ENCODE assay signal across 14 cellular contexts in genomic region chr16:15605869-15606520, GRCh38. TPM values are rescaled to one million over a fixed set of nuclear protein-coding genes. Genes with fewer than 3 reads are reported as not detected.
A peak's percentile ranks its signal among the peaks of the same experiment; 100 is the strongest.
DNase-seq lines count a peak whose midpoint lies in the region; ATAC-seq, FAIRE-seq and TF ChIP-seq lines count a peak whose summit lies in the region.
"Had no signal": no experiment of that assay in that cellular context is flagged by ENCODE, and none has a peak within 500 bp of the region (broad histone marks: within the 10 kb centered on the region; RNA-seq: fewer than 3 reads in every experiment).

No MANE protein-coding gene starts in this region.

- DNase-seq in CD4-positive, alpha-beta memory T cell: no peak
- DNase-seq in NCI-H526 treated with DMSO at 0.1 percent for 48 hours (lab: John Stamatoyannopoulos, UW): peak; percentile 60
- DNase-seq in GM12878 (ENCODE audit: low read depth, low spot score): no peak
- DNase-seq in nephron progenitor cell: no peak
- DNase-seq in stomach: no peak
- DNase-seq in adrenal gland: no peak
- no peak for DNase-seq in activated effector memory CD4-positive, alpha-beta T cell treated with Interleukin-2 at 50 U/mL for 16 hours
- DNase-seq: effector CD8-positive, alpha-beta T cell; islet precursor cell; PC-9; upper lobe of right lung had no signal

- peaks cover 74 to 93% of the 10 kb centered on the region in 2 donors for H3K36me3 Mint-ChIP-seq in CD4-positive, alpha-beta memory T cell
- H3K36me3 Mint-ChIP-seq in nephron progenitor cell (ENCODE audit: low read depth): peaks cover 87% of the 10 kb centered on the region

- TF ChIP-seq POLR2A in GM12878 (IDR thresholded peaks at IDR 0.05; ENCODE audit: low read depth, low read length) (no peak), stomach (IDR thresholded peaks at IDR 0.05) (no peak), adrenal gland (IDR thresholded peaks at IDR 0.05) (no peak)

- no peak overlapping the region for H3K4me3 ChIP-seq in CD4-positive, alpha-beta memory T cell (ENCODE audit: low read length in 2 of 2)
- no peak overlapping the region for H3K4me3 ChIP-seq in GM12878
- H3K4me3 ChIP-seq in stomach: no peak overlapping the region
- no peak overlapping the region for H3K4me3 ChIP-seq in adrenal gland
- H3K4me3 ChIP-seq: gastroesophageal sphincter, PC-9, upper lobe of right lung had no signal

- H3K27ac ChIP-seq in CD4-positive, alpha-beta memory T cell (ENCODE audit: low read depth, low read length): no peak overlapping the region
- H3K27ac ChIP-seq in GM12878 (ENCODE audit: control insufficient read depth, insufficient read depth): no peak overlapping the region
- peak overlapping the region in 1 of 5 donors; percentile 49 for H3K27ac ChIP-seq in stomach
- no peak overlapping the region for H3K27ac ChIP-seq in adrenal gland
- H3K27ac ChIP-seq: PC-9, upper lobe of right lung had no signal

- RAD21 ChIA-PET in GM12878 (lab: Charles Lee; ENCODE audit: unreplicated experiment): no interaction called here

- H3K4me1 Mint-ChIP-seq in CD4-positive, alpha-beta memory T cell: peaks cover 0 to 11% (median 7%) of the 10 kb centered on the region in 4 donors
- peaks cover 30% of the 10 kb centered on the region for H3K4me1 Mint-ChIP-seq in nephron progenitor cell

- peak overlapping the region; percentile 13 to 92 (median 85) for H3K27ac Mint-ChIP-seq in CD4-positive, alpha-beta memory T cell
- peak overlapping the region; percentile 44 for H3K27ac Mint-ChIP-seq in nephron progenitor cell

- SMC1A ChIA-PET in GM12878 (lab: Charles Lee; ENCODE audit: uncharacterized antibody, unreplicated experiment): interaction anchor here (0.5 kb wide), 1 partner anchor 177 kb away, joined by 3 read pairs; no protein-coding TSS in a partner anchor

- TF ChIP-seq EP300 in GM12878 (IDR thresholded peaks at IDR 0.05; ENCODE audit: borderline replicate concordance in 1 of 2, control insufficient read depth in 1 of 2, low read depth in 2 of 2, low read length in 2 of 2) (no peak), stomach (IDR thresholded peaks at IDR 0.05) (no peak)

- no peaks in the 10 kb centered on the region for H3K27me3 ChIP-seq in CD4-positive, alpha-beta memory T cell (ENCODE audit: insufficient read depth, low read length)
- H3K27me3 ChIP-seq in GM12878 (replicated peaks in 1 of 2; ENCODE audit: control insufficient read depth in 2 of 2, insufficient read depth in 2 of 2, low read length in 1 of 2) (no peaks in the 10 kb centered on the region), stomach (no peaks in the 10 kb centered on the region), adrenal gland (no peaks in the 10 kb centered on the region)
- H3K27me3 ChIP-seq: gastroesophageal sphincter, upper lobe of right lung had no signal

- peaks cover 97% of the 10 kb centered on the region for H3K36me3 ChIP-seq in CD4-positive, alpha-beta memory T cell (ENCODE audit: insufficient read depth, low read length)
- H3K36me3 ChIP-seq in GM12878 (ENCODE audit: control insufficient read depth in 2 of 2, insufficient read depth in 2 of 2, low read length in 1 of 2) (peaks cover 21 to 51% of the 10 kb centered on the region in 2 experiments), stomach (peaks cover 48 to 100% (median 100%) of the 10 kb centered on the region in 4 donors), adrenal gland (replicated peaks in 1 of 2) (peaks cover 0 to 75% of the 10 kb centered on the region in 2 donors)

- H3K79me2 ChIP-seq in GM12878 (ENCODE audit: control insufficient read depth, insufficient read depth, low read length): no peaks in the 10 kb centered on the region

- 98% methylated on average over 13 of the region's 13 CpGs for WGBS in GM12878 (ENCODE audit: insufficient coverage, insufficient replicate concordance, low lambda C conversion rate, missing lambda C conversion rate)
- 84 to 96% (median 91%) methylated on average over 13 of the region's 13 CpGs for WGBS in stomach, 5 donors
- 95 to 96% (median 96%) methylated on average over 13 of the region's 13 CpGs for WGBS in adrenal gland, 4 donors

- intact Hi-C loops in CD4-positive, alpha-beta memory T cell (cut with micrococcal nuclease): no loop called here
- intact Hi-C loops in GM12878 (cut with micrococcal nuclease; ENCODE audit: unreplicated experiment): no loop called here
- intact Hi-C loops in stomach (cut with DNase I; ENCODE audit: low total_unique reads): no loop called here
- intact Hi-C loops in adrenal gland (cut with DNase I): no loop called here

- H3K9me3 Mint-ChIP-seq in CD4-positive, alpha-beta memory T cell: no peaks in the 10 kb centered on the region
- no peaks in the 10 kb centered on the region for H3K9me3 Mint-ChIP-seq in nephron progenitor cell

- H3K4me2 ChIP-seq in GM12878 (ENCODE audit: control insufficient read depth, insufficient read depth): no peak overlapping the region
- H3K4me2 ChIP-seq: PC-9 had no signal

- no peak overlapping the region for H3K9ac ChIP-seq in GM12878 (ENCODE audit: control insufficient read depth, insufficient read depth, low read length)

- H3K4me1 ChIP-seq in CD4-positive, alpha-beta memory T cell (ENCODE audit: insufficient read depth, low read length): no peaks in the 10 kb centered on the region
- H3K4me1 ChIP-seq in GM12878 (ENCODE audit: control insufficient read depth, insufficient read depth, low read length) (no peaks in the 10 kb centered on the region), stomach (peaks cover 0 to 5% (median 2%) of the 10 kb centered on the region in 4 donors), adrenal gland (replicated peaks in 1 of 2) (peaks cover 0 to under 1% of the 10 kb centered on the region in 2 donors)

- POLR2A ChIA-PET in CD4-positive, alpha-beta memory T cell (lab: Charles Lee; ENCODE audit: partially characterized antibody): no interaction called here
- POLR2A ChIA-PET in GM12878 (lab: Charles Lee): interaction anchor here (0.9 kb wide), 1 partner anchor 14 kb away, joined by 3 read pairs; no protein-coding TSS in a partner anchor

- no peak for FAIRE-seq in GM12878 (lab: Jason Lieb, UNC)

- no peak for TF ChIP-seq CTCF in GM12878 (IDR thresholded peaks at IDR 0.05 in 2 of 3, conservative IDR thresholded peaks at IDR 0.05 in 1 of 3; ENCODE audit: control insufficient read depth in 2 of 3, extremely low read depth in 1 of 3, insufficient read depth in 1 of 3, low read depth in 3 of 3, low read length in 3 of 3)
- TF ChIP-seq CTCF in nephron progenitor cell (IDR thresholded peaks at IDR 0.05): no peak
- TF ChIP-seq CTCF in stomach (IDR thresholded peaks at IDR 0.05): no peak
- no peak for TF ChIP-seq CTCF in adrenal gland (IDR thresholded peaks at IDR 0.05)

- BruUV-seq in GM12878 (replicated peaks; lab: Mats Ljungman, UMichigan): no TSS peak

- no peak overlapping the region for H2AFZ ChIP-seq in GM12878 (ENCODE audit: control insufficient read depth, low read depth, low read length)
- H2AFZ ChIP-seq: PC-9 had no signal

- no peak for ATAC-seq in GM12878
- no peak for ATAC-seq in GM21528 (IDR thresholded peaks at IDR 0.05; ENCODE audit: low FRiP score, unreplicated experiment)
- ATAC-seq: activated CD4-positive, CD25-positive, alpha-beta regulatory T cell treated with anti-CD3 and anti-CD28 coated beads, Interleukin-2, amount 50 U/mL, for 24 hours; gastroesophageal sphincter; upper lobe of right lung had no signal

- CTCF ChIA-PET in CD4-positive, alpha-beta memory T cell (lab: Charles Lee; ENCODE audit: partially characterized antibody): no interaction called here
- CTCF ChIA-PET in GM12878 (lab: Yijun Ruan, JAX): no interaction called here

- no peaks in the 10 kb centered on the region for H4K20me1 ChIP-seq in GM12878 (ENCODE audit: control insufficient read depth, insufficient read depth)

- TF ChIP-seq RAD21 in GM12878 (IDR thresholded peaks at IDR 0.05; ENCODE audit: insufficient read depth, low read depth, low read length): no peak

- no peak overlapping the region for H3K4me3 Mint-ChIP-seq in CD4-positive, alpha-beta memory T cell
- no peak overlapping the region for H3K4me3 Mint-ChIP-seq in nephron progenitor cell

- no peaks in the 10 kb centered on the region for H3K27me3 Mint-ChIP-seq in CD4-positive, alpha-beta memory T cell
- no peaks in the 10 kb centered on the region for H3K27me3 Mint-ChIP-seq in nephron progenitor cell (ENCODE audit: low read depth, poor library complexity)

- in situ Hi-C loops in GM12878 (cut with MboI): no loop called here

- no peaks in the 10 kb centered on the region for H3K9me3 ChIP-seq in CD4-positive, alpha-beta memory T cell (ENCODE audit: control insufficient read depth in 1 of 2, low read length in 2 of 2)
- H3K9me3 ChIP-seq in GM12878 (replicated peaks; ENCODE audit: control insufficient read depth, insufficient read depth, low read length) (no peaks in the 10 kb centered on the region), stomach (no peaks in the 10 kb centered on the region), adrenal gland (replicated peaks in 1 of 3) (no peaks in the 10 kb centered on the region)
- H3K9me3 ChIP-seq: gastroesophageal sphincter, upper lobe of right lung had no signal

RNA-seq across cellular contexts. Expression of gene MARF1, which starts 37.0 kb away (rescaled TPM):
- 100 to 1,000 TPM; 223 to 235 TPM for total RNA-seq in CD4-positive, alpha-beta memory T cell
- polyA plus RNA-seq in CD4-positive, alpha-beta memory T cell: 10 to 100 TPM in 1 of 2 donors, 1 to 10 TPM in 1; 6.8 to 19.7 TPM
- 164 and 178 TPM in 2 replicates for total RNA-seq in GM12878 (2013; cell fraction: nucleolus; rRNA removed)
- total RNA-seq in GM12878 (2014; rRNA removed) (11.7 and 13.8 TPM in 2 replicates), GM12878 (2014; rRNA removed; fragmentation: Illumina TruSeq; extraction: Trizol) (13.0 and 13.5 TPM in 2 replicates), GM12878 (2021) (40.1 and 41.6 TPM in 2 replicates), stomach (10 to 100 TPM; 36.9 to 65.3 (median 57.1) TPM), adrenal gland (10 to 100 TPM; 29.6 to 77.9 (median 38.4) TPM)
- 21.0 TPM for polyA plus RNA-seq in GM12878 (2011; ENCODE audit: low read depth)
- polyA plus RNA-seq in GM12878 (2011; rRNA removed) (21.4 and 24.1 TPM in 2 replicates), GM12878 (2014; fragmentation: Illumina TruSeq; extraction: Trizol) (23.8 and 27.7 TPM in 2 replicates), GM12878 (2014; fragmentation: Nextera tagmentation; extraction: Ambion mirVana) (1 to 10 TPM; 4.5 to 5.9 TPM), GM12878 (2014; rRNA removed) (19.1 and 20.7 TPM in 2 replicates), GM12878 (2016; fragmentation: Nextera tagmentation; extraction: Ambion mirVana) (10 to 100 TPM; 13.4 to 14.3 TPM), stomach (10 to 100 TPM; 15.5 to 24.6 (median 16.1) TPM), adrenal gland (10 to 100 TPM; 13.2 to 32.6 (median 21.5) TPM)
- 13.3 and 19.5 TPM in 2 replicates for polyA plus RNA-seq in GM12878 (2011; cell fraction: cytosol; rRNA removed)
- polyA plus RNA-seq in GM12878 (2011; cell fraction: nucleus; rRNA removed): 75.8 and 83.5 TPM in 2 replicates
- polyA plus RNA-seq in GM12878 (2012): 19.9 and 20.7 TPM in 2 replicates
- polyA minus RNA-seq in GM12878 (2011; rRNA and poly(A)+ RNA removed): 27.6 and 60.3 TPM in 2 replicates
- 13.4 and 13.9 TPM in 2 replicates for polyA minus RNA-seq in GM12878 (2011; cell fraction: cytosol; rRNA and poly(A)+ RNA removed)
- 34.2 and 47.5 TPM in 2 replicates for polyA minus RNA-seq in GM12878 (2011; cell fraction: nucleus; rRNA and poly(A)+ RNA removed)

RNA-seq across cellular contexts. Expression of gene NDE1, which starts 44.0 kb away (rescaled TPM):
- total RNA-seq in CD4-positive, alpha-beta memory T cell: 100 to 1,000 TPM; 124 to 128 TPM
- polyA plus RNA-seq in CD4-positive, alpha-beta memory T cell: 10 to 100 TPM; 15.3 to 63.9 TPM
- total RNA-seq in GM12878 (2013; cell fraction: nucleolus; rRNA removed): 114 and 115 TPM in 2 replicates
- 68.4 and 73.1 TPM in 2 replicates for total RNA-seq in GM12878 (2014; rRNA removed)
- 89.0 and 92.8 TPM in 2 replicates for total RNA-seq in GM12878 (2014; rRNA removed; fragmentation: Illumina TruSeq; extraction: Trizol)
- 148 and 156 TPM in 2 replicates for total RNA-seq in GM12878 (2021)
- polyA plus RNA-seq in GM12878 (2011; ENCODE audit: low read depth): 32.2 TPM
- 47.9 and 51.1 TPM in 2 replicates for polyA plus RNA-seq in GM12878 (2011; rRNA removed)
- polyA plus RNA-seq in GM12878 (2011; cell fraction: cytosol; rRNA removed): 62.1 and 78.8 TPM in 2 replicates
- polyA plus RNA-seq in GM12878 (2011; cell fraction: nucleus; rRNA removed): 34.2 and 47.9 TPM in 2 replicates
- 51.2 and 74.8 TPM in 2 replicates for polyA plus RNA-seq in GM12878 (2012)
- 105 and 106 TPM in 2 replicates for polyA plus RNA-seq in GM12878 (2014; fragmentation: Illumina TruSeq; extraction: Trizol)
- polyA plus RNA-seq in GM12878 (2014; fragmentation: Nextera tagmentation; extraction: Ambion mirVana): 1 to 10 TPM; 5.7 to 7.4 TPM
- polyA plus RNA-seq in GM12878 (2014; rRNA removed): 82.8 and 92.7 TPM in 2 replicates
- 100 to 1,000 TPM in 1 of 2 experiments, 10 to 100 TPM in 1; 94.6 to 110 TPM for polyA plus RNA-seq in GM12878 (2016; fragmentation: Nextera tagmentation; extraction: Ambion mirVana)
- polyA minus RNA-seq in GM12878 (2011; rRNA and poly(A)+ RNA removed): 39.5 and 59.3 TPM in 2 replicates
- polyA minus RNA-seq in GM12878 (2011; cell fraction: cytosol; rRNA and poly(A)+ RNA removed): 40.0 and 49.7 TPM in 2 replicates
- polyA minus RNA-seq in GM12878 (2011; cell fraction: nucleus; rRNA and poly(A)+ RNA removed): 20.6 and 44.3 TPM in 2 replicates
- 100 to 1,000 TPM in 1 of 5 donors, 10 to 100 TPM in 4; 26.2 to 286 (median 28.6) TPM for total RNA-seq in stomach
- polyA plus RNA-seq in stomach: 10 to 100 TPM in 1 of 3 donors, 1 to 10 TPM in 2; 6.7 to 13.9 (median 8.1) TPM
- 10 to 100 TPM in 7 of 8 donors, 1 to 10 TPM in 1; 6.3 to 21.6 (median 19.6) TPM for total RNA-seq in adrenal gland
- 10 to 100 TPM in 1 of 3 donors, 1 to 10 TPM in 2; 3.1 to 10.9 (median 9.3) TPM for polyA plus RNA-seq in adrenal gland
